In the genomic region with DNA sequence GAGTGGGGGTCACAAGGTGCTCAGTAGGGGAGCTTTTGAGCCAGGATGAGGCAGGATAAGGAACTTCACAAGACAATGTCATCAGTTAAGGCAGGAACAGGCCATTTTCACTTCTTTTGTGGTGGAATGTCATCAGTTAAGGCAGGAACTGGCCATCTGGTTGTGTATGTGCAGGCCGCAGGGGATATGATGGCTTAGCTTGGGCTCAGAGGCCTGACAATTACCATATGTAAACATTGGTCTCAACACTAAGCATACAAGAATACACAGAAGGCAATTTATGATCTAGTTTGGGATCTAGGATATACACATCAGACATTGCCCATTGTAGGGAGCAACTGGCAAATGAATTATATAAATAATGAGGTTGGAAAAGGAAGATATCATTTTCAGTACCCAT, we compare ENCODE assay signal across 6 cellular contexts.
DNase-seq lines count a peak whose midpoint lies in the region; ATAC-seq and TF ChIP-seq lines count a peak whose summit lies in the region.
"Not testable (repeated sequence)": the region's sequence is repeated elsewhere in the genome, so short reads cannot be mapped to it uniquely, and the experiment has no call there.

No MANE protein-coding gene starts in this region.

- not testable (repeated sequence) for H2BK15ac ChIP-seq in mesenchymal stem cell (ENCODE audit: low read depth, poor library complexity, severe bottlenecking)

- not testable (repeated sequence) for H3K18ac ChIP-seq in mesenchymal stem cell (ENCODE audit: low read depth in 1 of 2, low read length in 2 of 2)

- peak; percentile 14; the same call in 1 of the 2 replicates for ATAC-seq in WTC11

- not testable (repeated sequence) for H3K79me1 ChIP-seq in mesenchymal stem cell (replicated peaks; ENCODE audit: low read length, poor library complexity, severe bottlenecking)

- peak overlapping the region; percentile 57 for H3K4me3 Mint-ChIP-seq in WTC11

- H3K9me3 Mint-ChIP-seq in WTC11 = peaks cover 21% of the 10 kb centered on the region

- H3K27me3 ChIP-seq in mesenchymal stem cell (ENCODE audit: control insufficient read depth in 1 of 2, insufficient read depth in 1 of 2, low read length in 2 of 2) = not testable (repeated sequence)

- not testable (repeated sequence) for H3K36me3 ChIP-seq in mesenchymal stem cell (ENCODE audit: control insufficient read depth in 1 of 2, insufficient read depth in 2 of 2, low read depth in 1 of 2, low read length in 2 of 2)

- not testable (repeated sequence) for TF ChIP-seq CTCF in WTC11 (IDR thresholded peaks at IDR 0.05)

- H3K36me3 Mint-ChIP-seq in WTC11 = peaks cover 22% of the 10 kb centered on the region

- not testable (repeated sequence) for H3K4me3 ChIP-seq in mesenchymal stem cell (ENCODE audit: insufficient read depth in 1 of 2, low read depth in 1 of 2, low read length in 2 of 2)

- POLR2A ChIA-PET in WTC11 (lab: Charles Lee) = not testable (repeated sequence)

- not testable (repeated sequence) for H3K14ac ChIP-seq in mesenchymal stem cell (ENCODE audit: low read length in 2 of 2)

- not testable (repeated sequence) for H3K4me1 ChIP-seq in mesenchymal stem cell (ENCODE audit: control insufficient read depth, insufficient read depth, low read depth, low read length)

- H3K27ac ChIP-seq in epithelial cell of prostate = peak overlapping the region; percentile 89
- H3K27ac ChIP-seq in mesenchymal stem cell (ENCODE audit: low read length, poor library complexity, severe bottlenecking) = not testable (repeated sequence)

- peaks cover 53% of the 10 kb centered on the region for H3K4me1 Mint-ChIP-seq in WTC11

- not testable (repeated sequence) for H4K8ac ChIP-seq in mesenchymal stem cell (ENCODE audit: low read length)

- not testable (repeated sequence) for H3K9me3 ChIP-seq in mesenchymal stem cell (ENCODE audit: control insufficient read depth, low read length)

- peak; percentile 67 for DNase-seq in H4 (ENCODE audit: low spot score)
- peak; percentile 36 for DNase-seq in NCI-H146 (lab: John Stamatoyannopoulos, UW)
- DNase-seq in NCI-H748 (lab: John Stamatoyannopoulos, UW; ENCODE audit: unreplicated experiment) = peak; percentile 47
- DNase-seq in WTC11 (ENCODE audit: low spot score); epithelial cell of prostate (ENCODE audit: low read depth, low spot score): not testable (repeated sequence)
- DNase-seq in mesenchymal stem cell = peak; percentile 73

- CTCF ChIA-PET in WTC11 (lab: Charles Lee) = not testable (repeated sequence)

- H2BK12ac ChIP-seq in mesenchymal stem cell (ENCODE audit: low read length in 2 of 2) = peak overlapping the region in 1 of 2 experiments; percentile 54

- not testable (repeated sequence) for H3K4ac ChIP-seq in mesenchymal stem cell (ENCODE audit: low read depth in 1 of 2, low read length in 2 of 2)

- not testable (repeated sequence) for H2AK5ac ChIP-seq in mesenchymal stem cell (ENCODE audit: low read length, severe bottlenecking)

- H3K27me3 Mint-ChIP-seq in WTC11 (ENCODE audit: low read depth) = not testable (repeated sequence)

- H2AFZ ChIP-seq in mesenchymal stem cell (ENCODE audit: low read depth, low read length) = not testable (repeated sequence)

- no CpG with 5 or more reads among the region's 1 CpG for WGBS in mesenchymal stem cell

- H3K27ac Mint-ChIP-seq in WTC11 = 0 out of 2 replicates have a peak overlapping the region, but pooled peaks have one; percentile 61

- H2BK120ac ChIP-seq in mesenchymal stem cell (ENCODE audit: low read depth, low read length) = not testable (repeated sequence)

- H3K23ac ChIP-seq in mesenchymal stem cell (ENCODE audit: low read length in 2 of 2) = not testable (repeated sequence)

- H3K9ac ChIP-seq in mesenchymal stem cell (ENCODE audit: low read length) = not testable (repeated sequence)

- H3K4me2 ChIP-seq in mesenchymal stem cell (ENCODE audit: low read length, poor library complexity, severe bottlenecking) = not testable (repeated sequence)

- not testable (repeated sequence) for H4K91ac ChIP-seq in mesenchymal stem cell (ENCODE audit: low read length)

- H2BK5ac ChIP-seq in mesenchymal stem cell (ENCODE audit: low read depth, low read length, poor library complexity, severe bottlenecking) = not testable (repeated sequence)

TF ChIP-seq in WTC11, 78 proteins besides CTCF, POLR2A, EP300 and RAD21:
- TF ChIP-seq TEAD1 (CRISPR knock-in tag; IDR thresholded peaks at IDR 0.05) = peak; percentile 29; the same call in 1 of the 2 replicates
